11 cellular contexts compared by ENCODE assay signal in genomic region chr11:122180435-122180834, GRCh38.
DNase-seq lines count a peak whose midpoint lies in the region; ATAC-seq and TF ChIP-seq lines count a peak whose summit lies in the region.
"Had no signal": no experiment of that assay in that cellular context is flagged by ENCODE, and none has a peak within 500 bp of the region (broad histone marks: within the 10 kb centered on the region; RNA-seq: fewer than 3 reads in every experiment).

No MANE protein-coding gene starts in this region.

- no peaks in the 10 kb centered on the region for H3K27me3 Mint-ChIP-seq in chondrocyte (ENCODE audit: low read depth)

- peaks cover 67% of the 10 kb centered on the region for H3K4me1 Mint-ChIP-seq in chondrocyte (ENCODE audit: low read depth)

- H3K36me3 Mint-ChIP-seq in chondrocyte (ENCODE audit: low read depth) = peaks cover 3% of the 10 kb centered on the region

- POLR2A ChIA-PET in A673 (lab: Charles Lee; ENCODE audit: low non-redundant PET) = interaction anchor here (0.6 kb wide), 1 partner anchor 88 kb away, joined by 4 read pairs; no protein-coding TSS in a partner anchor

- DNase-seq in A673 (ENCODE audit: low spot score) = peak; percentile 82
- peak; percentile 99 for DNase-seq in LHCN-M2 (ENCODE audit: low read depth)
- DNase-seq in chondrocyte (ENCODE audit: low spot score) = no peak
- no peak for DNase-seq in effector CD4-positive, alpha-beta T cell
- DNase-seq in NCI-H1436 (lab: John Stamatoyannopoulos, UW) = no peak
- no peak for DNase-seq in GM10266 (ENCODE audit: extremely low spot score)
- DNase-seq: NCI-H1105, SHP77 had no signal

- peaks cover 5% of the 10 kb centered on the region for H3K9me3 ChIP-seq in A673 (ENCODE audit: low read depth, low read length, poor library complexity, severe bottlenecking)

- intact Hi-C loops in A673 (cut with micrococcal nuclease; ENCODE audit: unreplicated experiment) = no loop called here

- no peak for ATAC-seq in HG03442 (IDR thresholded peaks at IDR 0.05; ENCODE audit: unreplicated experiment)

- H3K36me3 ChIP-seq in A673 (ENCODE audit: insufficient read depth, low read length, poor library complexity, severe bottlenecking) = no peaks in the 10 kb centered on the region

- CTCF ChIA-PET in A673 (lab: Charles Lee) = interaction anchor here (0.7 kb wide), 1 partner anchor 160 kb away, joined by 15 read pairs; no protein-coding TSS in a partner anchor

- no TSS peak for BruUV-seq in A673 (replicated peaks; lab: Mats Ljungman, UMichigan)

- H3K27ac ChIP-seq in A673 (ENCODE audit: low read depth, low read length, poor library complexity, severe bottlenecking) = peak overlapping the region; percentile 53
- peak overlapping the region; percentile 49 for H3K27ac ChIP-seq in layer of hippocampus (ENCODE audit: low read depth, low read length)
- H3K27ac ChIP-seq: C4-2B had no signal

- H3K27me3 ChIP-seq in A673 (replicated peaks; ENCODE audit: insufficient read depth, low read depth, low read length, poor library complexity) (no peaks in the 10 kb centered on the region), layer of hippocampus (ENCODE audit: control insufficient read depth, insufficient read depth, low read length) (no peaks in the 10 kb centered on the region)

- H3K4me3 Mint-ChIP-seq in chondrocyte (ENCODE audit: unreplicated experiment) = peak overlapping the region; percentile 62

- H3K27ac Mint-ChIP-seq in chondrocyte (ENCODE audit: unreplicated experiment) = peak overlapping the region; percentile 94

- H3K9me3 Mint-ChIP-seq in chondrocyte (ENCODE audit: low read depth) = peaks cover 2% of the 10 kb centered on the region

- no peak for TF ChIP-seq CTCF in A673 (conservative IDR thresholded peaks at IDR 0.05; ENCODE audit: low read depth, low read length)
- TF ChIP-seq CTCF in chondrocyte (IDR thresholded peaks at IDR 0.05) = no peak
- no peak for TF ChIP-seq CTCF in GM10266 (IDR thresholded peaks at IDR 0.05; ENCODE audit: control insufficient read depth, insufficient read depth, low read depth, missing control alignments)

- H3K4me1 ChIP-seq in A673 (ENCODE audit: insufficient read depth, low read length, poor library complexity, severe bottlenecking) = peaks cover 32% of the 10 kb centered on the region

- H3K4me3 ChIP-seq in A673 (ENCODE audit: low read depth, low read length, poor library complexity, severe bottlenecking) = peak overlapping the region; percentile 5

Comparison
In these comparisons a context has a peak if more than half of its experiments do, and no peak if none do; other contexts are left out.
1. DNase-seq: peak in A673 (single experiment) and LHCN-M2 (single experiment); none in chondrocyte (single experiment), effector CD4-positive, alpha-beta T cell (single experiment), NCI-H1436 (single experiment) and GM10266 (single experiment).